In the genomic region with DNA sequence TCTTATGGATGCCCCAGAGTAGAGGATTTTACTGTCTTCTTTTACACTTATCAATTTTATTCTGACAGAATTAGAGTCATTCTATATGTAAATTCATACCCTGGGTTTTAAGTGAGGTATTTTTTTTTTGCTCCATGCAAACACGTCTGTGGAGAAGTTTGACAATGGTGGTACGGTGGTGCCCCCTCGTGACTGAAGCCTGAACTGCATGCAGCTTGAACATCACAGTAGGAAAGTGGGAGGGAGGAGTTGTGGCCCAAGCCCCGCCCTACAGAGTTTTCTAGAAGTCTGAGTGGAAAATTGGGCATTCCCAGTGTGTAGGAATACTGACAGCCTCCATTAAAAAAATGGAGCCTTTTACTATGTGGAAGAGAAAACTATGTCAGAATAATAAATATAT, we compare ENCODE assay signal across 8 cellular contexts.
DNase-seq lines count a peak whose midpoint lies in the region; ATAC-seq and TF ChIP-seq lines count a peak whose summit lies in the region.

No MANE protein-coding gene starts in this region.

- DNase-seq in DMS153 treated with DMSO at 0.1 percent for 48 hours (lab: John Stamatoyannopoulos, UW; ENCODE audit: unreplicated experiment) (peak; percentile 30), HT1080 (ENCODE audit: low read depth) (peak; percentile 66), NT2/D1 (ENCODE audit: low read depth, low spot score) (peak; percentile 64), erythroblast (lab: John Stamatoyannopoulos, UW) (peak; percentile 81 to 90), natural killer cell (peak; percentile 72)
- peak; percentile 69 for DNase-seq in activated CD8-positive, alpha-beta memory T cell treated with anti-CD3 and anti-CD28 coated beads, Interleukin-2, amount 50 U/mL, for 24 hours (ENCODE audit: extremely low read depth)

- TF ChIP-seq POLR2A in erythroblast (IDR thresholded peaks at IDR 0.05; ENCODE audit: low read length), result no peak

- H3K4me3 ChIP-seq in NT2/D1 (ENCODE audit: insufficient read length, low read depth), result no peak overlapping the region

- intact Hi-C loops in natural killer cell (cut with micrococcal nuclease), result loop anchor here (5.0 kb wide), 1 partner anchor 1266 kb away; no protein-coding TSS in a partner anchor

- no peaks in the 10 kb centered on the region for H3K4me1 Mint-ChIP-seq in natural killer cell
- H3K4me1 Mint-ChIP-seq in stimulated activated memory B cell treated with anti-CD40 and anti-IgM and Interleukin-4, amounts not matched to agents 10 μg/mL and 1 μg/mL and 100 μg/mL, for 72 hours, result no peaks in the 10 kb centered on the region

- no peaks in the 10 kb centered on the region for H3K9me3 ChIP-seq in NT2/D1 (ENCODE audit: insufficient read depth, low read length)

- no peak overlapping the region for H3K4me3 Mint-ChIP-seq in natural killer cell
- no peak overlapping the region for H3K4me3 Mint-ChIP-seq in stimulated activated memory B cell treated with anti-CD40 and anti-IgM and Interleukin-4, amounts not matched to agents 10 μg/mL and 1 μg/mL and 100 μg/mL, for 72 hours

- no peaks in the 10 kb centered on the region for H3K27me3 Mint-ChIP-seq in natural killer cell (ENCODE audit: low read depth in 2 of 2)
- no peaks in the 10 kb centered on the region for H3K27me3 Mint-ChIP-seq in stimulated activated memory B cell treated with anti-CD40 and anti-IgM and Interleukin-4, amounts not matched to agents 10 μg/mL and 1 μg/mL and 100 μg/mL, for 72 hours

- H3K9me3 Mint-ChIP-seq in natural killer cell, result no peaks in the 10 kb centered on the region
- H3K9me3 Mint-ChIP-seq in stimulated activated memory B cell treated with anti-CD40 and anti-IgM and Interleukin-4, amounts not matched to agents 10 μg/mL and 1 μg/mL and 100 μg/mL, for 72 hours, result no peaks in the 10 kb centered on the region

- no peaks in the 10 kb centered on the region for H3K27me3 ChIP-seq in NT2/D1 (ENCODE audit: insufficient read depth, insufficient read length)

- no peaks in the 10 kb centered on the region for H3K36me3 Mint-ChIP-seq in natural killer cell
- peaks cover 10% of the 10 kb centered on the region for H3K36me3 Mint-ChIP-seq in stimulated activated memory B cell treated with anti-CD40 and anti-IgM and Interleukin-4, amounts not matched to agents 10 μg/mL and 1 μg/mL and 100 μg/mL, for 72 hours

- H3K4me1 ChIP-seq in NT2/D1 (ENCODE audit: insufficient read depth, insufficient read length), result no peaks in the 10 kb centered on the region

- TF ChIP-seq CTCF in natural killer cell (IDR thresholded peaks at IDR 0.05), result peak; percentile 73

- peaks cover 19% of the 10 kb centered on the region for H3K36me3 ChIP-seq in NT2/D1 (ENCODE audit: insufficient read depth, insufficient read length, low read length)

- no peak overlapping the region for H3K27ac Mint-ChIP-seq in natural killer cell
- H3K27ac Mint-ChIP-seq in stimulated activated memory B cell treated with anti-CD40 and anti-IgM and Interleukin-4, amounts not matched to agents 10 μg/mL and 1 μg/mL and 100 μg/mL, for 72 hours, result no peak overlapping the region

- peak; percentile 98 for ATAC-seq in GM21447 (IDR thresholded peaks at IDR 0.05; ENCODE audit: unreplicated experiment)
- ATAC-seq in natural killer cell, result peak; percentile 93 to 100 (median 100)
- ATAC-seq in stimulated activated memory B cell treated with anti-CD40 and anti-IgM and Interleukin-4, amounts not matched to agents 10 μg/mL and 1 μg/mL and 100 μg/mL, for 72 hours, result peak; percentile 71

- no peak overlapping the region for H3K9ac ChIP-seq in NT2/D1 (ENCODE audit: insufficient read length, low read depth)

Comparison
In these comparisons a context has a peak if more than half of its experiments do, and no peak if none do; other contexts are left out.
1. DNase-seq: peak in every context shown above with its lines; median percentile 86 in erythroblast; 72 in natural killer cell; 69 in activated CD8-positive, alpha-beta memory T cell treated with anti-CD3 and anti-CD28 coated beads, Interleukin-2, amount 50 U/mL, for 24 hours; 66 in HT1080; 64 in NT2/D1; 30 in DMS153 treated with DMSO at 0.1 percent for 48 hours.